Comparison of ENCODE assay signal across 8 cellular contexts in the genomic region with DNA sequence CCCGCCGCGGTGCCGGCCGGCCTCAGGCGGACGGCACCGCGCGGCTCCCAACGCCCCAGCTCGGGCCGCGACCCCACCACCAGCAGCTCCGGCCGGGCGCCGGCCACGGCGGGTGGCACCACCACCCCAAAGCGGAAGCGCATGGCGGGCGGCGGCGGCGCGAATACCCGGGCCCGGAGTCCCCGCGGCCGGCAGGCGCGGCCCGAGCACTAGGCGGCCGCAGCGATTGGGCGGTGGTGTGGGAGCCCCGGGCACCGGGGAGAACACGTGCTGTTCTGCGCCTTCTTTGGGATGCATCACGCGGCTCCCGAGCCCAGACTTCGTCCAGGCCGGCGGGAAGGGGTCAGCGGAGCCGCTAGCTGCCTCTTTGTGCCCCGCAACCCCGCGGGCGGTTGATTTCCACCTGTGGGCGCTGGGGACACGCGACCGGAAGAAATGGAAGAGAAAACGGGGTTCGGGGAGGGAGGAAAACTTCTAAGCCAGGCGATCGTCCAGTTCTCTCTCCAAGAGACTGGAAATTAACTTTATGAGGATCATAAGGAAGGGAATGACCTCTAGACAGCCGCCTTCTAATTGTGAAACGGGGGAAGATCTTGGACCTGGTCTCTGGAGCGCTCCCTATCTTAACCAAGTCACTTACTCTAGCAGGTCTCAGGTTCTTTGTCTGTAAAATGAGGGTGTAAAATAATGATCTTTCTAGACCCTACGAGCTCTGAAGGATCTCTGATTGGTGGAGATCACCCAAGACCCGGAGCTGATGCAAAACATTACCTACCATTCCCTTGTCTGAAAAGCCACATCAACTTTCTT. TPM values are rescaled to one million over a fixed set of nuclear protein-coding genes. Genes with fewer than 3 reads are reported as not detected.
DNase-seq lines count a peak whose midpoint lies in the region; ATAC-seq lines count a peak whose summit lies in the region.

TSS of gene EPM2A (minus strand) at position 165 of the 810 bp plus-strand sequence. CDS start at position 143, 22 bp downstream.

- H3K4me1 Mint-ChIP-seq in CD8-positive, alpha-beta memory T cell, result peaks cover 13 to 26% (median 22%) of the 10 kb centered on the region in 3 donors

- H3K36me3 ChIP-seq in CD8-positive, alpha-beta memory T cell (ENCODE audit: insufficient read depth, low read length), result no peaks in the 10 kb centered on the region

- H3K27ac Mint-ChIP-seq in CD8-positive, alpha-beta memory T cell, result peak within 1 kb of the TSS; percentile 96 to 99 (median 98)

- H3K4me3 Mint-ChIP-seq in CD8-positive, alpha-beta memory T cell, result peak within 1 kb of the TSS; percentile 94 to 100 (median 98)

- POLR2A ChIA-PET in CD8-positive, alpha-beta memory T cell (lab: Charles Lee), result interaction anchor here (0.6 to 2.2 kb wide), 8 partner anchors 55 to 1672 kb away, joined by 3 to 32 read pairs (median 6); partner anchors contain the start of genes FBXO30 and SHPRH

- no peaks in the 10 kb centered on the region for H3K9me3 ChIP-seq in CD8-positive, alpha-beta memory T cell (ENCODE audit: low read length)
- H3K9me3 ChIP-seq in mononuclear cell (ENCODE audit: low read depth, low read length), result no peaks in the 10 kb centered on the region

- CTCF ChIA-PET in CD8-positive, alpha-beta memory T cell (lab: Charles Lee), result interaction anchor here (0.8 to 1.6 kb wide), 8 partner anchors 10 to 233 kb away, joined by 3 to 4 read pairs (median 3); partner anchors contain the start of gene SHPRH

- H3K4me3 ChIP-seq in CD8-positive, alpha-beta memory T cell (ENCODE audit: low read length), result peak within 1 kb of the TSS; percentile 86
- H3K4me3 ChIP-seq in mononuclear cell (ENCODE audit: low read length), result peak within 1 kb of the TSS; percentile 70

- ATAC-seq in GM19395 (IDR thresholded peaks at IDR 0.05; ENCODE audit: unreplicated experiment) (peak; percentile 85), HG03521 (IDR thresholded peaks at IDR 0.05; ENCODE audit: unreplicated experiment) (peak; percentile 58)

- H3K4me1 ChIP-seq in CD8-positive, alpha-beta memory T cell (ENCODE audit: insufficient read depth, low read length), result peaks cover 10% of the 10 kb centered on the region
- peaks cover 8% of the 10 kb centered on the region for H3K4me1 ChIP-seq in mononuclear cell (ENCODE audit: insufficient read depth, low read length)

- no peaks in the 10 kb centered on the region for H3K9me3 Mint-ChIP-seq in CD8-positive, alpha-beta memory T cell

- H3K27ac ChIP-seq in CD8-positive, alpha-beta memory T cell (ENCODE audit: low read depth, low read length), result peak within 1 kb of the TSS; percentile 87

- H3K27me3 Mint-ChIP-seq in CD8-positive, alpha-beta memory T cell, result peaks cover 0 to 4% of the 10 kb centered on the region in 2 donors

- H3K27me3 ChIP-seq in CD8-positive, alpha-beta memory T cell (ENCODE audit: insufficient read depth, low read length, poor library complexity, severe bottlenecking), result no peaks in the 10 kb centered on the region
- no peaks in the 10 kb centered on the region for H3K27me3 ChIP-seq in mononuclear cell (ENCODE audit: insufficient read depth, low read length)

- peak; percentile 43 to 75 (median 61) for DNase-seq in CD8-positive, alpha-beta memory T cell
- DNase-seq in NOMO-1 treated with dmso at 0.1 percent for 144 hours (lab: John Stamatoyannopoulos, UW; ENCODE audit: unreplicated experiment), result peak; percentile 63
- DNase-seq in activated CD8-positive, alpha-beta memory T cell treated with anti-CD3 and anti-CD28 coated beads, Interleukin-2, amount 50 U/mL, for 4 hours, result peak; percentile 66
- DNase-seq in epidermal melanocyte (ENCODE audit: insufficient read length, low spot score), result peak; percentile 41
- DNase-seq in stimulated activated CD8-positive, alpha-beta memory T cell treated with anti-CD3 and anti-CD28 coated beads, Interleukin-4, amount 100 ng/mL, for 4 hours (ENCODE audit: low read depth in 2 of 2, low spot score in 1 of 2), result peak; percentile 16 to 38

- H3K36me3 Mint-ChIP-seq in CD8-positive, alpha-beta memory T cell, result peaks cover 0 to 9% (median 0%) of the 10 kb centered on the region in 3 donors

RNA-seq across cellular contexts. Expression of gene EPM2A, which starts in this region (rescaled TPM):
- total RNA-seq in CD8-positive, alpha-beta memory T cell, result 1 to 10 TPM; 7.5 to 8.5 TPM
- polyA plus RNA-seq in CD8-positive, alpha-beta memory T cell, result 6.0 TPM
- total RNA-seq in mononuclear cell, result 6.6 TPM

Comparison
In these comparisons a context has a peak if more than half of its experiments do, and no peak if none do; other contexts are left out.
1. Peak in every context shown above with its lines: DNase-seq, ATAC-seq, H3K4me3 ChIP-seq and H3K27ac ChIP-seq.